21 cellular contexts compared by ENCODE assay signal in the genomic region with DNA sequence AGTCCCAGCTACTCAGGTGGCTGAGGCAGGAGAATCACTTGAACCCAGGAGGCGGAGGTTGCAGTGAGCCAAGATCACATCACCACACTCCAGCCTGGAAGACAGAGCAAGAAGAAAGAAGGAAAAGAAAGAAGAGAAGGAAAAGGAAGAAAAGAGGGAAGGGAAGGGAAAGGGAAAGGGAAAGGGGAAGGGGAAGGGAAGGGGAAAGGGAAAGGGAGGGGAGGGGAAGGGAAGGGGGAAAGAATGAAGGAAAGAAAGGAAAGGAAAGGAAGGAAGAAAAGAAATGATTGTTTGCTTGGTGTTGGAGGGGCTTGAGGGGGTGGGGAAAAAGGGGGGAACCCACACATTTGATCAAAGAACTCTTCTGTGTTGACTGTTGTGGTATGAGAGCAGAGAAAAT.
"Had no signal": no experiment of that assay in that cellular context is flagged by ENCODE, and none has a peak within 500 bp of the region (broad histone marks: within the 10 kb centered on the region; RNA-seq: fewer than 3 reads in every experiment).

No MANE protein-coding gene starts in this region.

- H3K4me3 ChIP-seq: adrenal gland, body of pancreas, esophagus muscularis mucosa, heart left ventricle, ovary, skin epidermis, thyroid gland, upper lobe of left lung, vagina had no signal

- H3K36me3 ChIP-seq: adrenal gland, esophagus muscularis mucosa, heart left ventricle, ovary, thyroid gland, upper lobe of left lung, vagina, WERI-Rb-1 had no signal

- DNase-seq: activated CD8-positive, alpha-beta memory T cell treated with anti-CD3 and anti-CD28 coated beads for 24 hours; activated effector memory CD4-positive, alpha-beta T cell treated with anti-CD3 and anti-CD28 coated beads, Interleukin-2, amount 50 U/mL, for 16 hours; adrenal gland; body of pancreas; effector CD4-positive, alpha-beta T cell; foreskin keratinocyte; heart left ventricle; hypothalamus; kidney; left colon; mammary epithelial cell; ovary; stimulated activated CD4-positive, alpha-beta T cell treated with anti-CD3 and anti-CD28 coated beads, Interleukin-12 subunit alpha, Interleukin-12 subunit beta, amount 100 ng/mL, for 4 hours; stimulated activated CD4-positive, alpha-beta T cell treated with anti-CD3 and anti-CD28 coated beads, Interleukin-4, amount 100 ng/mL, for 1 hour; T1000; thyroid gland; upper lobe of left lung; WERI-Rb-1 had no signal

- H3K9me3 ChIP-seq: adrenal gland, body of pancreas, esophagus muscularis mucosa, heart left ventricle, ovary, thyroid gland, upper lobe of left lung, vagina had no signal

- H3K27me3 ChIP-seq: adrenal gland, body of pancreas, foreskin keratinocyte, ovary, thyroid gland, upper lobe of left lung, vagina had no signal

- H3K4me1 ChIP-seq: adrenal gland, esophagus muscularis mucosa, foreskin keratinocyte, heart left ventricle, thyroid gland, upper lobe of left lung, vagina had no signal

- H3K27ac ChIP-seq: adrenal gland, body of pancreas, esophagus muscularis mucosa, foreskin keratinocyte, heart left ventricle, ovary, skin epidermis, thyroid gland, upper lobe of left lung, vagina, WERI-Rb-1 had no signal
